In the genomic region with DNA sequence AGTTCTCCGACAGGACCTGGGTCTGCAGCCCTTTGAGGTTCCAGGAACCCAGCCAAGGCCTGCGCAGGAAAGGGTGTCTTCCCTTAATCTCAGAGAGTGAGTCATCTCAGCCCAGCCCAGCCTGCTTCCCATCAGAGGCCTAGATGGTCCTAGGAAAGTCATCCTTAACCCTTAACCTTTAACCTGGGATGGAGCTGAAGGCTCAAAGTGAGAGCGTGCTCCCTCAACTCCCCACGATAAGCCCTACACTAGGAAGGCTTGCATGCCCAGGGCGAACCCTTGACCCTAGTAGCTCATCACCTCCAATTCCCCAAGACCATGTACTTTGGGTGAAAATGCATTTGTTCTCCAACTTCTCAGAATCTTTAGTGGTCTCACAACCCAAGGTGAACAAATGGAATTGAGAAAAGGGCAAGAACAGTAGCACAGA, we compare ENCODE assay signal across 14 cellular contexts. TPM values are rescaled to one million over a fixed set of nuclear protein-coding genes. Genes with fewer than 3 reads are reported as not detected.
DNase-seq lines count a peak whose midpoint lies in the region; FAIRE-seq and TF ChIP-seq lines count a peak whose summit lies in the region.
"Had no signal": no experiment of that assay in that cellular context is flagged by ENCODE, and none has a peak within 500 bp of the region (broad histone marks: within the 10 kb centered on the region; RNA-seq: fewer than 3 reads in every experiment).

No MANE protein-coding gene starts in this region.

- TF ChIP-seq CTCF in OCI-LY1 (IDR thresholded peaks at IDR 0.05; ENCODE audit: low read length), result no peak
- no peak for TF ChIP-seq CTCF in bronchial epithelial cell (IDR thresholded peaks at IDR 0.05; ENCODE audit: insufficient read depth, low read length, severe bottlenecking)
- TF ChIP-seq CTCF in osteocyte (IDR thresholded peaks at IDR 0.05), result no peak

- H3K36me3 Mint-ChIP-seq in activated T-cell treated with anti-CD3 and anti-CD28 coated beads, Interleukin-2, amount 50 U/mL, for 24 hours (ENCODE audit: low read depth), result peaks cover 45% of the 10 kb centered on the region
- H3K36me3 Mint-ChIP-seq in osteocyte (ENCODE audit: unreplicated experiment), result peaks cover 12% of the 10 kb centered on the region

- H3K27ac Mint-ChIP-seq in activated T-cell treated with anti-CD3 and anti-CD28 coated beads, Interleukin-2, amount 50 U/mL, for 24 hours, result peak overlapping the region; percentile 68
- H3K27ac Mint-ChIP-seq in osteocyte (ENCODE audit: unreplicated experiment), result peak overlapping the region; percentile 13

- no peaks in the 10 kb centered on the region for H3K79me2 ChIP-seq in OCI-LY1 (ENCODE audit: insufficient read depth, low read length)

- H3K27me3 Mint-ChIP-seq in activated T-cell treated with anti-CD3 and anti-CD28 coated beads, Interleukin-2, amount 50 U/mL, for 24 hours, result no peaks in the 10 kb centered on the region
- no peaks in the 10 kb centered on the region for H3K27me3 Mint-ChIP-seq in osteocyte (ENCODE audit: unreplicated experiment)
- H3K27me3 Mint-ChIP-seq: activated CD4-positive, alpha-beta T cell treated with anti-CD3 and anti-CD28 coated beads, Interleukin-2, amount 10 ng/mL, durations not matched to agents 24 days and 14 days had no signal

- no peak for DNase-seq in activated T-cell treated with anti-CD3 and anti-CD28 coated beads, Interleukin-2, amount 50 U/mL, for 24 hours
- DNase-seq in activated T-cell treated with anti-CD3 and anti-CD28 coated beads for 4 hours (no peak), bronchial epithelial cell (ENCODE audit: low read depth) (peak; percentile 61), osteocyte (ENCODE audit: extremely low spot score, unreplicated experiment) (no peak), GM19240 (ENCODE audit: insufficient read length, low spot score) (no peak), caudate nucleus (lab: John Stamatoyannopoulos, UW) (no peak), C1 segment of cervical spinal cord (lab: John Stamatoyannopoulos, UW) (no peak)
- DNase-seq: amniotic stem cell; occipital lobe; stimulated activated CD4-positive, alpha-beta T cell treated with anti-CD3 and anti-CD28 coated beads, Interleukin-4, amount 100 ng/mL, for 4 hours had no signal

- H2AFZ ChIP-seq in OCI-LY1 (ENCODE audit: low read length), result no peak overlapping the region

- H3K27me3 ChIP-seq in OCI-LY1 (ENCODE audit: insufficient read depth, low read length) (no peaks in the 10 kb centered on the region), bronchial epithelial cell (ENCODE audit: control insufficient read depth, insufficient read depth, low read length) (no peaks in the 10 kb centered on the region)

- H3K9me3 Mint-ChIP-seq in activated T-cell treated with anti-CD3 and anti-CD28 coated beads, Interleukin-2, amount 50 U/mL, for 24 hours, result no peaks in the 10 kb centered on the region
- no peaks in the 10 kb centered on the region for H3K9me3 Mint-ChIP-seq in osteocyte (ENCODE audit: unreplicated experiment)
- H3K9me3 Mint-ChIP-seq: activated CD4-positive, alpha-beta T cell treated with anti-CD3 and anti-CD28 coated beads, Interleukin-2, amount 10 ng/mL, durations not matched to agents 24 days and 14 days had no signal

- H3K9me2 ChIP-seq in OCI-LY1 (ENCODE audit: low read depth, low read length), result no peaks in the 10 kb centered on the region

- no peaks in the 10 kb centered on the region; the same call in 1 of the 2 replicates for H3F3A ChIP-seq in OCI-LY1 (ENCODE audit: insufficient read depth, low read length)

- peak overlapping the region; percentile 19 for H3K27ac ChIP-seq in OCI-LY1 (ENCODE audit: low read depth, low read length, poor library complexity, severe bottlenecking)
- H3K27ac ChIP-seq in caudate nucleus (ENCODE audit: low read depth, low read length), result no peak overlapping the region
- H3K27ac ChIP-seq: thoracic aorta had no signal

- peaks cover 30% of the 10 kb centered on the region for H3K36me3 ChIP-seq in OCI-LY1 (ENCODE audit: insufficient read depth, low read length)
- peaks cover 10% of the 10 kb centered on the region for H3K36me3 ChIP-seq in bronchial epithelial cell (ENCODE audit: control insufficient read depth, insufficient read depth, low read length)

- H3K4me1 Mint-ChIP-seq in activated T-cell treated with anti-CD3 and anti-CD28 coated beads, Interleukin-2, amount 50 U/mL, for 24 hours (ENCODE audit: low read depth), result peaks cover 51% of the 10 kb centered on the region
- peaks cover 17% of the 10 kb centered on the region for H3K4me1 Mint-ChIP-seq in osteocyte (ENCODE audit: unreplicated experiment)

- H3K4me3 ChIP-seq in OCI-LY1 (ENCODE audit: low read depth, low read length, poor library complexity, severe bottlenecking) (no peak overlapping the region), bronchial epithelial cell (ENCODE audit: low read depth, low read length) (no peak overlapping the region)
- H3K4me3 ChIP-seq: thoracic aorta had no signal

- peak; percentile 7 for FAIRE-seq in bronchial epithelial cell (lab: Jason Lieb, UNC)

- no peak overlapping the region for H3K9ac ChIP-seq in OCI-LY1 (ENCODE audit: low read length)

- no peaks in the 10 kb centered on the region for H3K9me3 ChIP-seq in OCI-LY1 (ENCODE audit: low read length)
- H3K9me3 ChIP-seq: thoracic aorta had no signal

- no peaks in the 10 kb centered on the region for H4K20me1 ChIP-seq in OCI-LY1 (ENCODE audit: insufficient read depth, low read length)

- H3K4me2 ChIP-seq in OCI-LY1 (ENCODE audit: low read length), result no peak overlapping the region

- peaks cover 14% of the 10 kb centered on the region for H3K4me1 ChIP-seq in OCI-LY1 (ENCODE audit: insufficient read depth, low read length, severe bottlenecking)

- no peak overlapping the region for H3K4me3 Mint-ChIP-seq in activated T-cell treated with anti-CD3 and anti-CD28 coated beads, Interleukin-2, amount 50 U/mL, for 24 hours
- H3K4me3 Mint-ChIP-seq in osteocyte (ENCODE audit: unreplicated experiment), result no peak overlapping the region

RNA-seq across cellular contexts. Expression of a gene that starts 4.8 kb away (rescaled TPM):
- total RNA-seq in bronchial epithelial cell (32.4 and 46.3 TPM in 2 replicates), osteocyte (86.2 and 89.0 TPM in 2 replicates)

RNA-seq across cellular contexts. Expression of a gene that starts 15.0 kb away (rescaled TPM):
- total RNA-seq in bronchial epithelial cell (22.9 and 36.1 TPM in 2 replicates), osteocyte (96.9 and 99.0 TPM in 2 replicates)

RNA-seq across cellular contexts. Expression of a gene that starts 17.7 kb away (rescaled TPM):
- total RNA-seq in bronchial epithelial cell (20.3 and 25.6 TPM in 2 replicates), osteocyte (39.3 and 41.3 TPM in 2 replicates)

RNA-seq across cellular contexts. Expression of a gene that starts 34.0 kb away (rescaled TPM):
- total RNA-seq in bronchial epithelial cell (not detected in 2 replicates), osteocyte (not detected in 2 replicates)
- total RNA-seq: epithelial cell of proximal tubule, occipital lobe had no signal
